In genomic region chr5:151002250-151002649, GRCh38 we compare ENCODE assay signal across 9 cellular contexts. TPM values are rescaled to one million over a fixed set of nuclear protein-coding genes. Genes with fewer than 3 reads are reported as not detected.
DNase-seq lines count a peak whose midpoint lies in the region; ATAC-seq and TF ChIP-seq lines count a peak whose summit lies in the region.
"Had no signal": no experiment of that assay in that cellular context is flagged by ENCODE, and none has a peak within 500 bp of the region (broad histone marks: within the 10 kb centered on the region; RNA-seq: fewer than 3 reads in every experiment).

No MANE protein-coding gene starts in this region.

- H3K36me3 ChIP-seq in lower lobe of right lung, result no peaks in the 10 kb centered on the region

- no TSS peak for BruUV-seq in MCF 10A (replicated peaks; lab: Mats Ljungman, UMichigan)

- DNase-seq in AG20443 (ENCODE audit: low spot score), result peak; percentile 49
- DNase-seq in KBM-7, result peak; percentile 49
- peak; percentile 77 for DNase-seq in MCF 10A (ENCODE audit: unreplicated experiment)
- DNase-seq in lower lobe of right lung, result no peak
- no peak for DNase-seq in activated effector memory CD4-positive, alpha-beta T cell treated with Interleukin-2 at 50 U/mL for 16 hours

- H3K36me3 Mint-ChIP-seq in MCF 10A (ENCODE audit: insufficient read depth, unreplicated experiment), result no peaks in the 10 kb centered on the region

- no peak overlapping the region for H3K27ac ChIP-seq in lower lobe of right lung

- no peaks in the 10 kb centered on the region for H3K27me3 ChIP-seq in lower lobe of right lung (ENCODE audit: low read depth)

- H3K4me3 Mint-ChIP-seq in MCF 10A (ENCODE audit: unreplicated experiment), result no peak overlapping the region

- ATAC-seq in lower lobe of right lung (peak in 1 of 2 donors; percentile 35), GM21447 (IDR thresholded peaks at IDR 0.05; ENCODE audit: unreplicated experiment) (no peak), GM21717 (IDR thresholded peaks at IDR 0.05; ENCODE audit: unreplicated experiment) (no peak)
- no peak for ATAC-seq in activated CD4-positive, CD25-positive, alpha-beta regulatory T cell treated with anti-CD3 and anti-CD28 coated beads, Interleukin-2, amount 50 U/mL, for 24 hours

- no peak overlapping the region for H3K4me3 ChIP-seq in lower lobe of right lung

- no peak overlapping the region for H3K27ac Mint-ChIP-seq in MCF 10A (ENCODE audit: low read depth, unreplicated experiment)

- intact Hi-C loops in MCF 10A (cut with micrococcal nuclease) (loop anchor here (1.0 to 10.0 kb wide), 6 partner anchors 46 to 523 kb away; no protein-coding TSS in a partner anchor), lower lobe of right lung (cut with DNase I) (no loop called here)

- CTCF ChIA-PET in MCF 10A (lab: Yijun Ruan, JAX), result interaction anchor here (0.6 to 16.9 kb wide), 52 partner anchors 11 to 1641 kb away, joined by 3 to 394 read pairs (median 5); partner anchors contain the start of gene TNIP1

- H3K4me1 Mint-ChIP-seq in MCF 10A (ENCODE audit: insufficient read depth, unreplicated experiment), result no peaks in the 10 kb centered on the region

- H3K4me1 ChIP-seq in lower lobe of right lung, result peaks cover 44% of the 10 kb centered on the region

- POLR2A ChIA-PET in MCF 10A (lab: Yijun Ruan, JAX), result interaction anchor here (0.7 to 1.3 kb wide), 4 partner anchors 21 to 116 kb away, joined by 3 to 6 read pairs (median 4); no protein-coding TSS in a partner anchor

- H3K27me3 Mint-ChIP-seq in MCF 10A (ENCODE audit: insufficient read depth, unreplicated experiment), result no peaks in the 10 kb centered on the region

- in situ Hi-C loops in KBM-7 (cut with MboI; ENCODE audit: low pct_unique_long_range_greater_than_20kb, low sequenced_read_pairs), result no loop called here

- no peaks in the 10 kb centered on the region for H3K9me3 ChIP-seq in lower lobe of right lung

- TF ChIP-seq CTCF in MCF 10A (IDR thresholded peaks at IDR 0.05; ENCODE audit: unreplicated experiment) (peak; percentile 79), lower lobe of right lung (IDR thresholded peaks at IDR 0.05) (peak; percentile 58)

- H3K9me3 Mint-ChIP-seq in MCF 10A (ENCODE audit: unreplicated experiment), result no peaks in the 10 kb centered on the region

RNA-seq across cellular contexts. Expression of gene GPX3, which starts 18.1 kb away (rescaled TPM):
- total RNA-seq in MCF 10A (2022) (not detected in 2 replicates), lower lobe of right lung (855 TPM)
- total RNA-seq: T-helper 1 cell treated with Interleukin-12 subunit alpha and Interleukin-12 subunit beta and Interleukin-4 antibody, amounts not matched to agents 30 ng/mL and 1 ng/mL, for 36 hours had no signal

Comparison
In these comparisons a context has a peak if more than half of its experiments do, and no peak if none do; other contexts are left out.
1. DNase-seq: peak in AG20443 (single experiment), KBM-7 (single experiment) and MCF 10A (single experiment); none in lower lobe of right lung (single experiment) and activated effector memory CD4-positive, alpha-beta T cell treated with Interleukin-2 at 50 U/mL for 16 hours (single experiment).
2. RNA of gene GPX3, which starts 18.1 kb away (total RNA-seq): 855 TPM in lower lobe of right lung (single experiment); not detected in MCF 10A; every median in the first group is over 100 times any median in the second.